Comparison of ENCODE assay signal across 1 cellular context in genomic region chr13:112446867-112447266, GRCh38.
TF ChIP-seq lines count a peak whose summit lies in the region.

No MANE protein-coding gene starts in this region.

TF ChIP-seq in SK-N-SH, 30 proteins besides CTCF, POLR2A, EP300 and RAD21 (continued from another document):
- TF ChIP-seq REST (IDR thresholded peaks at IDR 0.05; ENCODE audit: low read depth, low read length) (no peak), TAF1 (IDR thresholded peaks at IDR 0.05; ENCODE audit: borderline replicate concordance, low read depth, low read length) (no peak), NRF1 (IDR thresholded peaks at IDR 0.05; ENCODE audit: low read depth, low read length) (no peak), PBX3 (IDR thresholded peaks at IDR 0.05) (no peak), MAX (IDR thresholded peaks at IDR 0.05; ENCODE audit: low read depth) (no peak), NFIC (IDR thresholded peaks at IDR 0.05; ENCODE audit: borderline replicate concordance) (no peak), ZBTB33 (IDR thresholded peaks at IDR 0.05; ENCODE audit: borderline replicate concordance, low read depth) (no peak), EZH2phosphoT487 (IDR thresholded peaks at IDR 0.05; ENCODE audit: borderline replicate concordance, low read depth) (no peak), FOXJ3 (CRISPR knock-in tag; IDR thresholded peaks at IDR 0.05) (no peak), GATA2 (CRISPR knock-in tag; IDR thresholded peaks at IDR 0.05) (no peak), TCF12 (IDR thresholded peaks at IDR 0.05) (no peak), MXI1 (IDR thresholded peaks at IDR 0.05; ENCODE audit: low read depth, low read length) (no peak), TEAD4 (IDR thresholded peaks at IDR 0.05; ENCODE audit: borderline replicate concordance, insufficient read depth) (no peak)
